In the genomic region with DNA sequence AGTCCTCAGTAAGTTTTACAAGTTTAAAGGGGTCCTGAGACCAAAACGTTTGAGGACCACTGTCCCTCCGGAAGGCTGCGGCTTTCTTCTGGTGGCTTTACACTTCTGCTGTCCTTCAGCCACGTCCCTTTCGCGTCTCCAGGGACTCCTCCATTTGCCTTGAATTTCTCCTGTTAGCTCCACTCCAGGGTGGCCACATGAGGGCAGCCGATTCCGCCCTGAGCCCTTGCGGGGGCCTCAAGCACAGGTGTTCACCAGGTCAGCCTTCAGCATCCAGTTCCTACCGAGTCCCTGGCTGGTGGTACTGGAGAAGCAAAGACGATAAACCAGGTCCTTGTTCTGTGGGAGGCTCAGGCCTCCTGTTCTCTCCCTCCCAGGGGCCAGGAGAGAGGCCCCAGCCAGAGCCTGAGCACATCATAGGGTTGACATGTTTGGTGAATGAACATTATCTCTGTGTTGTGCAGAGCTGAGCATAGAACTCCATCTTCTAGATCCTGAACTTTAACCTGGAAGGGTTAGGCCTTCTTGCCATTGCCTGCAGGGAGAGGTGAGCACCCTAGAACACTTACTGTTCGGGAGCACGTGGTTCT, we compare ENCODE assay signal across 8 cellular contexts. TPM values are rescaled to one million over a fixed set of nuclear protein-coding genes. Genes with fewer than 3 reads are reported as not detected.
DNase-seq lines count a peak whose midpoint lies in the region; ATAC-seq lines count a peak whose summit lies in the region.

No MANE protein-coding gene starts in this region.

- intact Hi-C loops in Right ventricle myocardium inferior (cut with DNase I) (loop anchor here (10.0 kb wide), 3 partner anchors 332 to 522 kb away; partner anchors contain the start of gene CDC42BPA), cardiac septum (cut with DNase I) (loop anchor here (5.0 kb wide), 1 partner anchor 525 kb away; no protein-coding TSS in a partner anchor)

- peak; percentile 77 for ATAC-seq in Right ventricle myocardium inferior
- peak; percentile 78 for ATAC-seq in HG03460 (IDR thresholded peaks at IDR 0.05; ENCODE audit: unreplicated experiment)

- H3K4me3 ChIP-seq in mesenchymal stem cell (ENCODE audit: insufficient read depth in 1 of 2, low read depth in 1 of 2, low read length in 2 of 2) = no peak overlapping the region

- H2BK15ac ChIP-seq in mesenchymal stem cell (ENCODE audit: low read depth, poor library complexity, severe bottlenecking) = no peak overlapping the region

- no peaks in the 10 kb centered on the region for H3K79me1 ChIP-seq in mesenchymal stem cell (replicated peaks; ENCODE audit: low read length, poor library complexity, severe bottlenecking)

- H3K18ac ChIP-seq in mesenchymal stem cell (ENCODE audit: low read depth in 1 of 2, low read length in 2 of 2) = no peak overlapping the region

- no peak overlapping the region for H3K27ac ChIP-seq in mesenchymal stem cell (ENCODE audit: low read length, poor library complexity, severe bottlenecking)
- no peak overlapping the region for H3K27ac ChIP-seq in substantia nigra (ENCODE audit: low read depth, low read length, poor library complexity, severe bottlenecking)

- H3K14ac ChIP-seq in mesenchymal stem cell (ENCODE audit: low read length in 2 of 2) = no peak overlapping the region

- no peak overlapping the region for H2BK120ac ChIP-seq in mesenchymal stem cell (ENCODE audit: low read depth, low read length)

- H3K27me3 ChIP-seq in mesenchymal stem cell (ENCODE audit: control insufficient read depth in 1 of 2, insufficient read depth in 1 of 2, low read length in 2 of 2) = no peaks in the 10 kb centered on the region

- no peak overlapping the region for H3K23ac ChIP-seq in mesenchymal stem cell (ENCODE audit: low read length in 2 of 2)

- no peak overlapping the region for H4K8ac ChIP-seq in mesenchymal stem cell (ENCODE audit: low read length)

- DNase-seq in Right ventricle myocardium inferior (ENCODE audit: missing footprints) (no peak), cardiac septum (ENCODE audit: low spot score) (no peak), ecto neural progenitor cell (ENCODE audit: low spot score) (peak; percentile 68), mesenchymal stem cell (peak; percentile 18), substantia nigra (lab: John Stamatoyannopoulos, UW) (peak in 38 of 49 donors; percentile 1 to 72 (median 24)), MV-4-11 (lab: John Stamatoyannopoulos, UW) (no peak)
- DNase-seq in activated CD4-positive, alpha-beta T cell treated with anti-CD3 and anti-CD28 coated beads for 1 hour = peak; percentile 40

- no peak overlapping the region for H2BK12ac ChIP-seq in mesenchymal stem cell (ENCODE audit: low read length in 2 of 2)

- 49% methylated on average over 13 of the region's 13 CpGs for WGBS in mesenchymal stem cell

- no peak overlapping the region for H2BK5ac ChIP-seq in mesenchymal stem cell (ENCODE audit: low read depth, low read length, poor library complexity, severe bottlenecking)

- H3K4ac ChIP-seq in mesenchymal stem cell (ENCODE audit: low read depth in 1 of 2, low read length in 2 of 2) = no peak overlapping the region

- peaks cover 0 to 7% of the 10 kb centered on the region in 2 experiments for H3K36me3 ChIP-seq in mesenchymal stem cell (ENCODE audit: control insufficient read depth in 1 of 2, insufficient read depth in 2 of 2, low read depth in 1 of 2, low read length in 2 of 2)

- H3K4me2 ChIP-seq in mesenchymal stem cell (ENCODE audit: low read length, poor library complexity, severe bottlenecking) = no peak overlapping the region

- H2AK5ac ChIP-seq in mesenchymal stem cell (ENCODE audit: low read length, severe bottlenecking) = no peak overlapping the region

- no peaks in the 10 kb centered on the region for H3K9me3 ChIP-seq in mesenchymal stem cell (ENCODE audit: control insufficient read depth, low read length)

- H3K9ac ChIP-seq in mesenchymal stem cell (ENCODE audit: low read length) = no peak overlapping the region

- no peak overlapping the region for H4K91ac ChIP-seq in mesenchymal stem cell (ENCODE audit: low read length)

- H3K4me1 ChIP-seq in mesenchymal stem cell (ENCODE audit: control insufficient read depth, insufficient read depth, low read depth, low read length) = no peaks in the 10 kb centered on the region

- H2AFZ ChIP-seq in mesenchymal stem cell (ENCODE audit: low read depth, low read length) = no peak overlapping the region

RNA-seq across cellular contexts. Expression of gene COQ8A, which starts 27.4 kb away (rescaled TPM):
- total RNA-seq in Right ventricle myocardium inferior (412 TPM), cardiac septum (168 TPM)
- 1.9 TPM for polyA plus RNA-seq in mesenchymal stem cell (2013, experiment 1 of 2)
- 1.8 TPM for polyA plus RNA-seq in mesenchymal stem cell (2013, experiment 2 of 2)

RNA-seq across cellular contexts. Expression of gene PSEN2, which starts 42.3 kb away (rescaled TPM):
- total RNA-seq in Right ventricle myocardium inferior (24.2 TPM), cardiac septum (21.5 TPM)
- polyA plus RNA-seq in mesenchymal stem cell (2013, experiment 1 of 2) = 10.1 TPM
- polyA plus RNA-seq in mesenchymal stem cell (2013, experiment 2 of 2) = 10.1 TPM

Comparison
In these comparisons a context has a peak if more than half of its experiments do, and no peak if none do; other contexts are left out.
1. DNase-seq: peak in activated CD4-positive, alpha-beta T cell treated with anti-CD3 and anti-CD28 coated beads for 1 hour (single experiment), ecto neural progenitor cell (single experiment), mesenchymal stem cell (single experiment) and substantia nigra (38 of 49); none in Right ventricle myocardium inferior (single experiment), cardiac septum (single experiment) and MV-4-11 (single experiment).